In genomic region chr16:88284101-88284500, GRCh38 we compare ENCODE assay signal across 36 cellular contexts.
"Had no signal": no experiment of that assay in that cellular context is flagged by ENCODE, and none has a peak within 500 bp of the region (broad histone marks: within the 10 kb centered on the region; RNA-seq: fewer than 3 reads in every experiment).

No MANE protein-coding gene starts in this region.

- H3K4me1 ChIP-seq: ascending aorta had no signal

- H3K27me3 Mint-ChIP-seq: activated CD4-positive, alpha-beta memory T cell treated with anti-CD3 and anti-CD28 coated beads for 36 hours; activated CD4-positive, alpha-beta T cell treated with anti-CD3 and anti-CD28 coated beads, Interleukin-2, amount 10 ng/mL, durations not matched to agents 24 days and 14 days; activated CD8-positive, alpha-beta T cell treated with anti-CD3 and anti-CD28 coated beads for 36 hours; activated naive CD4-positive, alpha-beta T cell treated with anti-CD3 and anti-CD28 coated beads, Interleukin-2, amount 50 U/mL, for 24 hours; activated naive CD8-positive, alpha-beta T cell; activated naive CD8-positive, alpha-beta T cell treated with anti-CD3 and anti-CD28 coated beads, Interleukin-2, amount 10 ng/mL, durations not matched to agents 7 days and 5 days; activated naive CD8-positive, alpha-beta T cell treated with anti-CD3 and anti-CD28 coated beads, Interleukin-2, amount 50 U/mL, for 24 hours; activated T-helper 17 cell treated with anti-CD3 and anti-CD28 coated beads, Interleukin-2, amount 50 U/mL, for 72 hours had no signal

- H3K4me3 ChIP-seq: ascending aorta, cardiac muscle cell had no signal

- H3K4me3 Mint-ChIP-seq: activated B cell treated with CpG ODN at 0.5 μM for 24 hours; activated CD4-positive, alpha-beta memory T cell treated with anti-CD3 and anti-CD28 coated beads for 36 hours; activated CD4-positive, alpha-beta T cell treated with anti-CD3 and anti-CD28 coated beads, Interleukin-2, amount 10 ng/mL, durations not matched to agents 24 days and 14 days; activated CD8-positive, alpha-beta T cell treated with anti-CD3 and anti-CD28 coated beads for 36 hours; activated naive CD4-positive, alpha-beta T cell treated with anti-CD3 and anti-CD28 coated beads for 36 hours; activated naive CD4-positive, alpha-beta T cell treated with anti-CD3 and anti-CD28 coated beads, Interleukin-2, amount 50 U/mL, for 24 hours; activated naive CD8-positive, alpha-beta T cell; activated naive CD8-positive, alpha-beta T cell treated with anti-CD3 and anti-CD28 coated beads, Interleukin-2, amount 10 ng/mL, durations not matched to agents 7 days and 5 days; activated naive CD8-positive, alpha-beta T cell treated with anti-CD3 and anti-CD28 coated beads, Interleukin-2, amount 50 U/mL, for 24 hours; activated T-cell treated with anti-CD3 and anti-CD28 coated beads, Interleukin-2, amount 50 U/mL, for 4 hours; activated T-cell treated with anti-CD3 and anti-CD28 coated beads, Interleukin-2, amount 50 U/mL, for 72 hours; activated T-helper 1 cell treated with anti-CD3 and anti-CD28 coated beads, Interleukin-12 subunit alpha, Interleukin-12 subunit beta, Interleukin-2, Interleukin-4 antibody, amounts not matched to agents 30 ng/mL and 10 ng/mL and 1 ng/mL, durations not matched to agents 14 hours and 24 hours and 36 hours; activated T-helper 17 cell treated with anti-CD3 and anti-CD28 coated beads, Interleukin-2, amount 50 U/mL, for 72 hours; brain; T-helper 1 cell treated with Interleukin-12 subunit alpha and Interleukin-12 subunit beta and Interleukin-4 antibody, amounts not matched to agents 30 μg/mL and 1 μg/mL, for 36 hours; T-helper 2 cell treated with Interferon-gamma antibody and Interleukin-4, amounts not matched to agents 5 μg/mL and 100 μg/mL, for 36 hours had no signal

- H3K36me3 Mint-ChIP-seq: activated naive CD8-positive, alpha-beta T cell; activated naive CD8-positive, alpha-beta T cell treated with anti-CD3 and anti-CD28 coated beads, Interleukin-2, amount 10 ng/mL, durations not matched to agents 7 days and 5 days; brain had no signal

- H3K4me1 Mint-ChIP-seq: activated B cell treated with CpG ODN at 0.5 μM for 24 hours; activated CD4-positive, alpha-beta T cell treated with anti-CD3 and anti-CD28 coated beads, Interleukin-2, amount 10 ng/mL, durations not matched to agents 24 days and 14 days; activated naive CD4-positive, alpha-beta T cell treated with anti-CD3 and anti-CD28 coated beads, Interleukin-2, amount 50 U/mL, for 24 hours; activated naive CD8-positive, alpha-beta T cell treated with anti-CD3 and anti-CD28 coated beads, Interleukin-2, amount 10 ng/mL, durations not matched to agents 7 days and 5 days; activated naive CD8-positive, alpha-beta T cell treated with anti-CD3 and anti-CD28 coated beads, Interleukin-2, amount 50 U/mL, for 24 hours; activated T-helper 17 cell treated with anti-CD3 and anti-CD28 coated beads, Interleukin-2, amount 50 U/mL, for 72 hours had no signal

- H3K27me3 ChIP-seq: ascending aorta, cardiac muscle cell had no signal

- H3K36me3 ChIP-seq: ascending aorta, cardiac muscle cell had no signal

- H3K9me3 Mint-ChIP-seq: activated CD8-positive, alpha-beta T cell treated with anti-CD3 and anti-CD28 coated beads for 36 hours; activated naive CD4-positive, alpha-beta T cell treated with anti-CD3 and anti-CD28 coated beads for 36 hours; activated naive CD4-positive, alpha-beta T cell treated with anti-CD3 and anti-CD28 coated beads, Interleukin-2, amount 50 U/mL, for 24 hours; activated naive CD8-positive, alpha-beta T cell treated with anti-CD3 and anti-CD28 coated beads, Interleukin-2, amount 50 U/mL, for 24 hours; activated T-cell treated with anti-CD3 and anti-CD28 coated beads, Interleukin-2, amount 50 U/mL, for 4 hours had no signal

- ATAC-seq: activated CD8-positive, alpha-beta T cell treated with anti-CD3 and anti-CD28 coated beads for 36 hours; activated naive CD8-positive, alpha-beta T cell treated with anti-CD3 and anti-CD28 coated beads, Interleukin-2, amount 50 U/mL, for 24 hours; activated T-cell treated with anti-CD3 and anti-CD28 coated beads, Interleukin-2, amount 50 U/mL, for 4 hours; activated T-cell treated with anti-CD3 and anti-CD28 coated beads, Interleukin-2, amount 50 U/mL, for 72 hours; activated T-helper 17 cell treated with anti-CD3 and anti-CD28 coated beads, Interleukin-2, amount 50 U/mL, for 72 hours had no signal

- H3K27ac ChIP-seq: ascending aorta, cardiac muscle cell, VCaP had no signal

- DNase-seq: activated B cell treated with CpG ODN at 0.5 μM for 24 hours; activated CD4-positive, alpha-beta memory T cell treated with anti-CD3 and anti-CD28 coated beads for 36 hours; activated CD4-positive, alpha-beta T cell treated with anti-CD3 and anti-CD28 coated beads for 4 hours; activated CD4-positive, alpha-beta T cell treated with anti-CD3 and anti-CD28 coated beads, Interleukin-2, amount 10 ng/mL, durations not matched to agents 24 days and 14 days; activated CD4-positive, alpha-beta T cell treated with anti-CD3 and anti-CD28 coated beads, Interleukin-2, amount 50 U/mL, for 1 hour; activated CD4-positive, alpha-beta T cell treated with anti-CD3 and anti-CD28 coated beads, Interleukin-2, amount 50 U/mL, for 4 hours; activated CD4-positive, CD25-positive, alpha-beta regulatory T cell treated with anti-CD3 and anti-CD28 coated beads, Interleukin-2, amount 50 U/mL, for 72 hours; activated CD8-positive, alpha-beta memory T cell treated with anti-CD3 and anti-CD28 coated beads, Interleukin-2, amount 50 U/mL, for 4 hours; activated CD8-positive, alpha-beta T cell treated with anti-CD3 and anti-CD28 coated beads for 36 hours; activated effector memory CD4-positive, alpha-beta T cell treated with anti-CD3 and anti-CD28 coated beads, Interleukin-2, amount 50 U/mL, for 16 hours; activated gamma-delta T cell treated with Interleukin-2 at 50 U/mL for 16 hours; activated naive CD4-positive, alpha-beta T cell; activated naive CD4-positive, alpha-beta T cell treated with anti-CD3 and anti-CD28 coated beads for 36 hours; activated naive CD8-positive, alpha-beta T cell treated with anti-CD3 and anti-CD28 coated beads, Interleukin-2, amount 10 ng/mL, durations not matched to agents 7 days and 5 days; activated naive CD8-positive, alpha-beta T cell treated with anti-CD3 and anti-CD28 coated beads, Interleukin-2, amount 50 U/mL, for 24 hours; activated T-cell treated with anti-CD3 and anti-CD28 coated beads for 4 hours; activated T-cell treated with anti-CD3 and anti-CD28 coated beads, Interleukin-2, amount 50 U/mL, for 1 hour; activated T-cell treated with anti-CD3 and anti-CD28 coated beads, Interleukin-2, amount 50 U/mL, for 4 hours; activated T-cell treated with anti-CD3 and anti-CD28 coated beads, Interleukin-2, amount 50 U/mL, for 72 hours; amygdala; anterior cingulate cortex; caudate nucleus; SW 1271; T-helper 1 cell; T-helper 2 cell; T-helper 9 cell had no signal

- H3K27ac Mint-ChIP-seq: activated B cell treated with CpG ODN at 0.5 μM for 24 hours; activated CD4-positive, alpha-beta memory T cell treated with anti-CD3 and anti-CD28 coated beads for 36 hours; activated CD4-positive, alpha-beta T cell treated with anti-CD3 and anti-CD28 coated beads, Interleukin-2, amount 10 ng/mL, durations not matched to agents 24 days and 14 days; activated CD8-positive, alpha-beta T cell treated with anti-CD3 and anti-CD28 coated beads for 36 hours; activated naive CD4-positive, alpha-beta T cell treated with anti-CD3 and anti-CD28 coated beads for 36 hours; activated naive CD4-positive, alpha-beta T cell treated with anti-CD3 and anti-CD28 coated beads, Interleukin-2, amount 50 U/mL, for 24 hours; activated naive CD8-positive, alpha-beta T cell; activated naive CD8-positive, alpha-beta T cell treated with anti-CD3 and anti-CD28 coated beads, Interleukin-2, amount 10 ng/mL, durations not matched to agents 7 days and 5 days; activated naive CD8-positive, alpha-beta T cell treated with anti-CD3 and anti-CD28 coated beads, Interleukin-2, amount 50 U/mL, for 24 hours; activated T-cell treated with anti-CD3 and anti-CD28 coated beads, Interleukin-2, amount 50 U/mL, for 72 hours; activated T-helper 1 cell treated with anti-CD3 and anti-CD28 coated beads, Interleukin-12 subunit alpha, Interleukin-12 subunit beta, Interleukin-2, Interleukin-4 antibody, amounts not matched to agents 30 ng/mL and 10 ng/mL and 1 ng/mL, durations not matched to agents 14 hours and 24 hours and 36 hours; activated T-helper 17 cell treated with anti-CD3 and anti-CD28 coated beads, Interleukin-2, amount 50 U/mL, for 72 hours; brain; T-helper 1 cell treated with Interleukin-12 subunit alpha and Interleukin-12 subunit beta and Interleukin-4 antibody, amounts not matched to agents 30 μg/mL and 1 μg/mL, for 36 hours; T-helper 2 cell treated with Interferon-gamma antibody and Interleukin-4, amounts not matched to agents 5 μg/mL and 100 μg/mL, for 36 hours had no signal
